ENCODE assay signal across 31 cellular contexts in the genomic region with DNA sequence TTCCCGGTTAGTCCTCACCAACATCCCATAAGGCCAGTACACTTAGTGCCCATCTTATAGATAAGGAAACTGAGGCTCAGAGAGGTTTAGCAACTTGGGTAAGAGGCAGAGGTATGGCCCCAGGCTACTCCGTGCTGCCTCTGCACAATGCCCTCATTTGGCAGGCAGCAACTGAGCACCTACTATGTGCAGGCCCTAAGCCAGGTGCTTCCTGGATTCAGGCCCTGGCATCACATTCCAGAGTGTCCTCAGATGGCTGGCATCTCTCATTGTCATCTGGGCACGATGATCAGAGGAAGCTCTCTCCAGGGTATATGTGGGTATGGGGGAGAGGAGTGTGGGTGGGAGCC. TPM values are rescaled to one million over a fixed set of nuclear protein-coding genes. Genes with fewer than 3 reads are reported as not detected.
"Had no signal": no experiment of that assay in that cellular context is flagged by ENCODE, and none has a peak within 500 bp of the region (broad histone marks: within the 10 kb centered on the region; RNA-seq: fewer than 3 reads in every experiment).

No MANE protein-coding gene starts in this region.

- DNase-seq: activated CD4-positive, alpha-beta T cell treated with anti-CD3 and anti-CD28 coated beads for 4 hours; activated CD8-positive, alpha-beta memory T cell treated with anti-CD3 and anti-CD28 coated beads, Interleukin-2, amount 50 U/mL, for 4 hours; activated CD8-positive, alpha-beta T cell treated with anti-CD3 and anti-CD28 coated beads for 36 hours; activated naive CD4-positive, alpha-beta T cell treated with anti-CD3 and anti-CD28 coated beads, Interleukin-2, amount 50 U/mL, for 16 hours; activated naive CD8-positive, alpha-beta T cell treated with anti-CD3 and anti-CD28 coated beads, Interleukin-2, amount 10 ng/mL, durations not matched to agents 7 days and 5 days; adrenal gland; aorta; body of pancreas; MG63; MV-4-11; NCI-H1092 treated with DMSO at 0.1 percent for 48 hours; NCI-H1436; NCI-H1694 treated with DMSO at 0.1 percent for 48 hours; NCI-H2029 treated with DMSO at 0.1 percent for 48 hours; NCI-H345; NCI-H510A; NCI-H526 treated with DMSO at 0.1 percent for 48 hours; NCI-H82; NK-92 treated with Interleukin-12 subunit alpha and Interleukin-12 subunit beta, amount 100 ng/mL, for 24 hours; OCI-M1; Right ventricle myocardium superior; SJCRH30; SK-N-SH had no signal

- H3K9ac ChIP-seq: KMS-11, SK-N-SH had no signal

- H3K27me3 ChIP-seq: adrenal gland, MG63, SJCRH30 had no signal

- ATAC-seq: activated CD4-positive, CD25-positive, alpha-beta regulatory T cell treated with anti-CD3 and anti-CD28 coated beads, Interleukin-2, amount 50 U/mL, for 24 hours; activated CD8-positive, alpha-beta T cell treated with anti-CD3 and anti-CD28 coated beads for 36 hours; body of pancreas; Panc1 had no signal

- H3K36me3 Mint-ChIP-seq: activated naive CD8-positive, alpha-beta T cell treated with anti-CD3 and anti-CD28 coated beads, Interleukin-2, amount 10 ng/mL, durations not matched to agents 7 days and 5 days; IgD-negative memory B cell had no signal

- H3K36me3 ChIP-seq: adrenal gland, cardiac muscle cell, MG63, SJCRH30 had no signal

- H3K4me2 ChIP-seq: KMS-11, SK-N-SH had no signal

- H3K9me3 ChIP-seq: adrenal gland, body of pancreas, MG63, SJCRH30, SK-N-SH had no signal

- H3K27ac Mint-ChIP-seq: activated CD8-positive, alpha-beta T cell treated with anti-CD3 and anti-CD28 coated beads for 36 hours; activated naive CD8-positive, alpha-beta T cell treated with anti-CD3 and anti-CD28 coated beads, Interleukin-2, amount 10 ng/mL, durations not matched to agents 7 days and 5 days; T-helper 2 cell treated with Interferon-gamma antibody and Interleukin-4, amounts not matched to agents 5 μg/mL and 100 μg/mL, for 36 hours had no signal

- H3K27me3 Mint-ChIP-seq: activated CD8-positive, alpha-beta T cell treated with anti-CD3 and anti-CD28 coated beads for 36 hours; IgD-negative memory B cell had no signal

- H3K9me3 Mint-ChIP-seq: activated CD8-positive, alpha-beta T cell treated with anti-CD3 and anti-CD28 coated beads for 36 hours; activated naive CD8-positive, alpha-beta T cell treated with anti-CD3 and anti-CD28 coated beads, Interleukin-2, amount 10 ng/mL, durations not matched to agents 7 days and 5 days; IgD-negative memory B cell; T-helper 2 cell treated with Interferon-gamma antibody and Interleukin-4, amounts not matched to agents 5 μg/mL and 100 μg/mL, for 36 hours had no signal

- H3K27ac ChIP-seq: adrenal gland, body of pancreas, cardiac muscle cell, KMS-11, RWPE1, SJCRH30 had no signal

- H3K4me3 Mint-ChIP-seq: activated CD8-positive, alpha-beta T cell treated with anti-CD3 and anti-CD28 coated beads for 36 hours; activated naive CD8-positive, alpha-beta T cell treated with anti-CD3 and anti-CD28 coated beads, Interleukin-2, amount 10 ng/mL, durations not matched to agents 7 days and 5 days; T-helper 2 cell treated with Interferon-gamma antibody and Interleukin-4, amounts not matched to agents 5 μg/mL and 100 μg/mL, for 36 hours had no signal

- H3K4me3 ChIP-seq: adrenal gland, body of pancreas, cardiac muscle cell, MG63, SJCRH30 had no signal

RNA-seq across cellular contexts. Expression of a gene that starts 53.8 kb away (rescaled TPM):
- total RNA-seq: Right ventricle myocardium superior; SJCRH30; T-helper 1 cell treated with Interleukin-12 subunit alpha and Interleukin-12 subunit beta and Interleukin-4 antibody, amounts not matched to agents 30 ng/mL and 1 ng/mL, for 36 hours had no signal
- polyA plus RNA-seq: IgD-negative memory B cell had no signal
